8 cellular contexts compared by ENCODE assay signal in the genomic region with DNA sequence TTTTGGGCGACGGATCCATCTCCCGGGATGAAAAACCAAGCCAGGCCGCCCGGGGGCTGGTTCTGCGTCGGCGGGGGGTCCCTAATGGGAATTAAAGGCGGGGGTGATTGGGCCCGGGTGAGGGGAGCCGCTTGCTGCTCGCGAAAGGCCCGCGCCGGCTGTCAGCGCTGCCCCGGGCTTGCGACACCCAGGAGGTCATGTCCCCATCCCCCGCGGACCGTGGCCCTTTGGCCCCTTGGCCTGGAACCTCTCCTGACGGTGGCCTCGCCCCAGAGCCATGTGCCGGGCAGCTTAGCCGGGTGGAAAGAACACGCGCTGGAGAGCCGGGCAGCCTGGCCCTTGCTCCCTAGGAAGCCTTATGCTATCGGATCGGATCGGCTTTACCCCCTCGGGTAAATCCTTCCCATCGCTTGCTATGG. TPM values are rescaled to one million over a fixed set of nuclear protein-coding genes. Genes with fewer than 3 reads are reported as not detected.
DNase-seq lines count a peak whose midpoint lies in the region; ATAC-seq and TF ChIP-seq lines count a peak whose summit lies in the region.
"Not testable (repeated sequence)": the region's sequence is repeated elsewhere in the genome, so short reads cannot be mapped to it uniquely, and the experiment has no call there.

No MANE protein-coding gene starts in this region.

- H3K27ac Mint-ChIP-seq in naive thymus-derived CD8-positive, alpha-beta T cell, result peak overlapping the region; percentile 90 to 97 (median 96)

- peak overlapping the region; percentile 89 to 96 (median 92) for H3K4me3 Mint-ChIP-seq in naive thymus-derived CD8-positive, alpha-beta T cell

- peak overlapping the region; percentile 55 for H3K4me3 ChIP-seq in AG09309 (ENCODE audit: control insufficient read depth, low read depth, low read length)
- H3K4me3 ChIP-seq in Jurkat, Clone E6-1 (ENCODE audit: low read length), result peak overlapping the region; percentile 54
- H3K4me3 ChIP-seq in breast epithelium, result peak overlapping the region; percentile 54 to 84 (median 71)
- H3K4me3 ChIP-seq in heart right ventricle, result peak overlapping the region; percentile 35 to 84 (median 70)

- not testable (repeated sequence) for TF ChIP-seq CTCF in AG09309 (IDR thresholded peaks at IDR 0.05; ENCODE audit: control insufficient read depth, insufficient read depth, low read depth, low read length, missing control alignments); breast epithelium (IDR thresholded peaks at IDR 0.05); heart right ventricle (IDR thresholded peaks at IDR 0.05)

- not testable (repeated sequence) for H3K27me3 ChIP-seq in breast epithelium, heart right ventricle

- DNase-seq in AG09309 (ENCODE audit: low read depth); Jurkat, Clone E6-1 (ENCODE audit: low read depth, low spot score); breast epithelium (ENCODE audit: low spot score in 2 of 2): not testable (repeated sequence)
- DNase-seq in activated CD4-positive, alpha-beta T cell treated with anti-CD3 and anti-CD28 coated beads, Interleukin-2, amount 50 U/mL, for 4 hours, result peak; percentile 21 to 31
- peak; percentile 60 to 63 for DNase-seq in heart right ventricle
- DNase-seq in naive thymus-derived CD8-positive, alpha-beta T cell, result peak in 2 of 10 donors; percentile 22 to 60
- peak; percentile 46 for DNase-seq in stimulated activated CD4-positive, alpha-beta T cell treated with anti-CD3 and anti-CD28 coated beads, Interleukin-4, amount 100 ng/mL, for 24 hours

- H3K27ac ChIP-seq in breast epithelium (peak overlapping the region; percentile 95), heart right ventricle (peak overlapping the region; percentile 88 to 99 (median 96))

- H3K4me1 Mint-ChIP-seq in naive thymus-derived CD8-positive, alpha-beta T cell, result peaks cover 1 to 12% (median 7%) of the 10 kb centered on the region in 4 donors

- H3K9me3 Mint-ChIP-seq in naive thymus-derived CD8-positive, alpha-beta T cell, result not testable (repeated sequence)

- not testable (repeated sequence) for H3K36me3 ChIP-seq in breast epithelium, heart right ventricle

- not testable (repeated sequence) for H3K4me1 ChIP-seq in breast epithelium, heart right ventricle

- not testable (repeated sequence) for TF ChIP-seq POLR2A in breast epithelium (IDR thresholded peaks at IDR 0.05)

- not testable (repeated sequence) for H3K9me3 ChIP-seq in breast epithelium, heart right ventricle

- POLR2A ChIA-PET in naive thymus-derived CD8-positive, alpha-beta T cell (lab: Charles Lee), result not testable (repeated sequence)

- H3K27me3 Mint-ChIP-seq in naive thymus-derived CD8-positive, alpha-beta T cell, result not testable (repeated sequence)

- not testable (repeated sequence) for H3K36me3 Mint-ChIP-seq in naive thymus-derived CD8-positive, alpha-beta T cell

- intact Hi-C loops in breast epithelium (cut with DNase I; ENCODE audit: low total_unique reads); heart right ventricle (cut with DNase I): not testable (repeated sequence)

- ATAC-seq in GM21515 (IDR thresholded peaks at IDR 0.05; ENCODE audit: unreplicated experiment) (peak; percentile 11), heart right ventricle (peak; percentile 24 to 64 (median 50))
- peak in 1 of 2 donors; percentile 4 for ATAC-seq in naive thymus-derived CD8-positive, alpha-beta T cell

- WGBS in heart right ventricle, 2 donors, result 0 to 1% methylated on average over 9 of the region's 34 CpGs

RNA-seq across cellular contexts. Expression of a gene that starts 55.4 kb away (rescaled TPM):
- 5.2 TPM for polyA plus RNA-seq in Jurkat, Clone E6-1 (2012; ENCODE audit: insufficient read depth, insufficient read length)
- total RNA-seq in breast epithelium, result 1 to 10 TPM in 2 of 3 donors, not detected in 1; 6.0 to 8.8 TPM
- total RNA-seq in heart right ventricle, result 1 to 10 TPM in 8 of 10 donors, under 1 TPM in 2; 0.74 to 3.4 (median 1.5) TPM
- 10 to 100 TPM in 1 of 2 donors, under 1 TPM in 1; 0.83 to 13.7 TPM for polyA plus RNA-seq in heart right ventricle
- 10 to 100 TPM; 21.0 to 23.6 TPM for total RNA-seq in naive thymus-derived CD8-positive, alpha-beta T cell
- polyA plus RNA-seq in naive thymus-derived CD8-positive, alpha-beta T cell, result 1 to 10 TPM in 1 of 3 donors, under 1 TPM in 2; 0.37 to 2.6 (median 0.49) TPM
